Comparison of ENCODE assay signal across 1 cellular context in genomic region chr6:57046332-57047256, GRCh38.
A peak's percentile ranks its signal among the peaks of the same experiment; 100 is the strongest.
TF ChIP-seq lines count a peak whose summit lies in the region.

TSS of gene KIAA1586 (plus strand) at chr6:57046693. CDS start at chr6:57046756, 63 bp downstream.

TF ChIP-seq in K562, 482 proteins besides CTCF, POLR2A, EP300 and RAD21 (continued from another document):
- TF ChIP-seq ZBTB9 (CRISPR knock-in tag; IDR thresholded peaks at IDR 0.05) (peak; percentile 80; the same call in 1 of the 2 replicates), HCFC1 (IDR thresholded peaks at IDR 0.05; ENCODE audit: low read depth, low read length) (peak; percentile 80), NEUROD1 (IDR thresholded peaks at IDR 0.05; ENCODE audit: borderline replicate concordance, low read depth, low read length, partially characterized antibody) (peak; percentile 31), EGR1 (conservative IDR thresholded peaks at IDR 0.05) (peak; percentile 79), ZNF592 (IDR thresholded peaks at IDR 0.05) (peak; percentile 89), ZNF668 (CRISPR knock-in tag; IDR thresholded peaks at IDR 0.05) (peak; percentile 13; the same call in 1 of the 2 replicates)
- TF ChIP-seq, protein P1, sequence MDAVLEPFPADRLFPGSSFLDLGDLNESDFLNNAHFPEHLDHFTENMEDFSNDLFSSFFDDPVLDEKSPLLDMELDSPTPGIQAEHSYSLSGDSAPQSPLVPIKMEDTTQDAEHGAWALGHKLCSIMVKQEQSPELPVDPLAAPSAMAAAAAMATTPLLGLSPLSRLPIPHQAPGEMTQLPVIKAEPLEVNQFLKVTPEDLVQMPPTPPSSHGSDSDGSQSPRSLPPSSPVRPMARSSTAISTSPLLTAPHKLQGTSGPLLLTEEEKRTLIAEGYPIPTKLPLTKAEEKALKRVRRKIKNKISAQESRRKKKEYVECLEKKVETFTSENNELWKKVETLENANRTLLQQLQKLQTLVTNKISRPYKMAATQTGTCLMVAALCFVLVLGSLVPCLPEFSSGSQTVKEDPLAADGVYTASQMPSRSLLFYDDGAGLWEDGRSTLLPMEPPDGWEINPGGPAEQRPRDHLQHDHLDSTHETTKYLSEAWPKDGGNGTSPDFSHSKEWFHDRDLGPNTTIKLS (IDR thresholded peaks at IDR 0.05; ENCODE audit: borderline replicate concordance, low read depth), result peak; percentile 71; the same call in 1 of the 2 replicates
